Comparison of ENCODE assay signal across 22 cellular contexts in genomic region chr5:54525226-54525625, GRCh38. TPM values are rescaled to one million over a fixed set of nuclear protein-coding genes. Genes with fewer than 3 reads are reported as not detected.
DNase-seq lines count a peak whose midpoint lies in the region; ATAC-seq and TF ChIP-seq lines count a peak whose summit lies in the region.
"Had no signal": no experiment of that assay in that cellular context is flagged by ENCODE, and none has a peak within 500 bp of the region (broad histone marks: within the 10 kb centered on the region; RNA-seq: fewer than 3 reads in every experiment).

No MANE protein-coding gene starts in this region.

- H3K9me2 ChIP-seq in Loucy (replicated peaks; ENCODE audit: low read depth, low read length): no peaks in the 10 kb centered on the region
- H3K9me2 ChIP-seq: SK-N-SH had no signal

- no peaks in the 10 kb centered on the region for H3F3A ChIP-seq in Loucy (ENCODE audit: low read depth)

- H3K27ac Mint-ChIP-seq in chondrocyte (ENCODE audit: unreplicated experiment) (peak overlapping the region; percentile 83), natural killer cell (no peak overlapping the region), MCF 10A (ENCODE audit: low read depth, unreplicated experiment) (no peak overlapping the region)
- H3K27ac Mint-ChIP-seq: activated CD4-positive, alpha-beta memory T cell treated with anti-CD3 and anti-CD28 coated beads, Interleukin-2, amount 10 ng/mL, durations not matched to agents 7 days and 5 days; activated naive CD4-positive, alpha-beta T cell treated with anti-CD3 and anti-CD28 coated beads for 36 hours; T-helper 2 cell treated with Interferon-gamma antibody and Interleukin-4, amounts not matched to agents 5 μg/mL and 100 μg/mL, for 36 hours had no signal

- no peaks in the 10 kb centered on the region for H4K20me1 ChIP-seq in Loucy (ENCODE audit: insufficient read depth, low read length, poor library complexity, severe bottlenecking)

- H3K36me3 ChIP-seq in Loucy (ENCODE audit: insufficient read depth, low read length) (no peaks in the 10 kb centered on the region), tibial artery (no peaks in the 10 kb centered on the region)
- H3K36me3 ChIP-seq: left lung, right atrium auricular region, suprapubic skin had no signal

- peak overlapping the region; percentile 92 to 97 for H3K27ac ChIP-seq in tibial artery

- no peaks in the 10 kb centered on the region for H3K9me3 Mint-ChIP-seq in chondrocyte (ENCODE audit: low read depth)
- no peaks in the 10 kb centered on the region for H3K9me3 Mint-ChIP-seq in natural killer cell
- H3K9me3 Mint-ChIP-seq in MCF 10A (ENCODE audit: unreplicated experiment): no peaks in the 10 kb centered on the region
- H3K9me3 Mint-ChIP-seq: activated CD4-positive, alpha-beta memory T cell treated with anti-CD3 and anti-CD28 coated beads, Interleukin-2, amount 10 ng/mL, durations not matched to agents 7 days and 5 days; activated naive CD4-positive, alpha-beta T cell treated with anti-CD3 and anti-CD28 coated beads for 36 hours; T-helper 2 cell treated with Interferon-gamma antibody and Interleukin-4, amounts not matched to agents 5 μg/mL and 100 μg/mL, for 36 hours had no signal

- ATAC-seq in natural killer cell (no peak), esophagus mucosa (no peak)
- ATAC-seq: mucosa of descending colon had no signal

- H3K4me3 Mint-ChIP-seq in chondrocyte (ENCODE audit: unreplicated experiment) (peak overlapping the region; percentile 54), natural killer cell (peak overlapping the region; percentile 97), MCF 10A (ENCODE audit: unreplicated experiment) (no peak overlapping the region)
- H3K4me3 Mint-ChIP-seq: activated CD4-positive, alpha-beta memory T cell treated with anti-CD3 and anti-CD28 coated beads, Interleukin-2, amount 10 ng/mL, durations not matched to agents 7 days and 5 days; activated naive CD4-positive, alpha-beta T cell treated with anti-CD3 and anti-CD28 coated beads for 36 hours; T-helper 2 cell treated with Interferon-gamma antibody and Interleukin-4, amounts not matched to agents 5 μg/mL and 100 μg/mL, for 36 hours had no signal

- intact Hi-C loops in natural killer cell (cut with micrococcal nuclease) (no loop called here), tibial artery (cut with DNase I; ENCODE audit: low total_unique reads) (loop anchor here (10.0 kb wide), 1 partner anchor 110 kb away; no protein-coding TSS in a partner anchor), MCF 10A (cut with micrococcal nuclease) (no loop called here)

- H3K27me3 ChIP-seq in Loucy (ENCODE audit: insufficient read depth, low read length, poor library complexity, severe bottlenecking) (no peaks in the 10 kb centered on the region), tibial artery (no peaks in the 10 kb centered on the region)
- H3K27me3 ChIP-seq: left lung, right atrium auricular region, suprapubic skin had no signal

- peaks cover 3% of the 10 kb centered on the region for H3K36me3 Mint-ChIP-seq in chondrocyte (ENCODE audit: low read depth)
- no peaks in the 10 kb centered on the region for H3K36me3 Mint-ChIP-seq in natural killer cell
- H3K36me3 Mint-ChIP-seq in MCF 10A (ENCODE audit: insufficient read depth, unreplicated experiment): no peaks in the 10 kb centered on the region

- CTCF ChIA-PET in MCF 10A (lab: Yijun Ruan, JAX): interaction anchor here (0.6 to 2.3 kb wide), 6 partner anchors 8 to 651 kb away, joined by 3 to 11 read pairs (median 4); no protein-coding TSS in a partner anchor

- H3K4me3 ChIP-seq in Loucy (ENCODE audit: low read length, poor library complexity, severe bottlenecking) (no peak overlapping the region), tibial artery (peak overlapping the region; percentile 86 to 98)
- H3K4me3 ChIP-seq: left lung, mucosa of descending colon, right atrium auricular region, suprapubic skin had no signal

- H2AFZ ChIP-seq in Loucy (ENCODE audit: low read length): no peak overlapping the region

- H3K27me3 Mint-ChIP-seq in chondrocyte (ENCODE audit: low read depth) (no peaks in the 10 kb centered on the region), natural killer cell (ENCODE audit: low read depth in 2 of 2) (no peaks in the 10 kb centered on the region), MCF 10A (ENCODE audit: insufficient read depth, unreplicated experiment) (no peaks in the 10 kb centered on the region)
- H3K27me3 Mint-ChIP-seq: activated CD4-positive, alpha-beta memory T cell treated with anti-CD3 and anti-CD28 coated beads, Interleukin-2, amount 10 ng/mL, durations not matched to agents 7 days and 5 days had no signal

- H3K9me3 ChIP-seq in Loucy (ENCODE audit: insufficient read depth, low read depth, low read length) (no peaks in the 10 kb centered on the region), tibial artery (no peaks in the 10 kb centered on the region)
- H3K9me3 ChIP-seq: left lung, mucosa of descending colon, right atrium auricular region, SK-N-SH, suprapubic skin had no signal

- BruUV-seq in MCF 10A (replicated peaks; lab: Mats Ljungman, UMichigan): no TSS peak

- no peak for DNase-seq in chondrocyte (ENCODE audit: low spot score)
- DNase-seq in natural killer cell: no peak
- no peak for DNase-seq in tibial artery
- no peak for DNase-seq in MCF 10A (ENCODE audit: unreplicated experiment)
- DNase-seq in NCI-H2227 treated with DMSO at 0.1 percent for 48 hours (lab: John Stamatoyannopoulos, UW): no peak
- DNase-seq: activated CD4-positive, alpha-beta memory T cell treated with anti-CD3 and anti-CD28 coated beads, Interleukin-2, amount 10 ng/mL, durations not matched to agents 7 days and 5 days; activated naive CD4-positive, alpha-beta T cell treated with anti-CD3 and anti-CD28 coated beads for 36 hours; DND-41; effector CD8-positive, alpha-beta T cell; H7; MV-4-11; NCI-H2029; NCI-H510A; stimulated activated CD4-positive, alpha-beta T cell treated with anti-CD3 and anti-CD28 coated beads, Interleukin-15, amount 100 ng/mL, for 24 hours had no signal

- peaks cover 32% of the 10 kb centered on the region for H3K79me2 ChIP-seq in Loucy (ENCODE audit: insufficient read depth, low read length)

- H3K9ac ChIP-seq in Loucy (ENCODE audit: low read depth, low read length, poor library complexity, severe bottlenecking): no peak overlapping the region
- H3K9ac ChIP-seq: SK-N-SH had no signal

- H3K4me1 Mint-ChIP-seq in chondrocyte (ENCODE audit: low read depth) (peaks cover 17% of the 10 kb centered on the region), natural killer cell (peaks cover 0 to 11% of the 10 kb centered on the region in 2 donors), MCF 10A (ENCODE audit: insufficient read depth, unreplicated experiment) (peaks cover 15% of the 10 kb centered on the region)

- TF ChIP-seq CTCF in Loucy (conservative IDR thresholded peaks at IDR 0.05; ENCODE audit: low read length) (no peak), chondrocyte (IDR thresholded peaks at IDR 0.05) (no peak), natural killer cell (IDR thresholded peaks at IDR 0.05) (no peak), tibial artery (IDR thresholded peaks at IDR 0.05) (no peak), MCF 10A (IDR thresholded peaks at IDR 0.05; ENCODE audit: unreplicated experiment) (no peak)

- peaks cover 51% of the 10 kb centered on the region for H3K4me1 ChIP-seq in Loucy (ENCODE audit: insufficient read depth, low read length, poor library complexity, severe bottlenecking)
- peaks cover 0 to 84% (median 70%) of the 10 kb centered on the region in 4 donors for H3K4me1 ChIP-seq in tibial artery

- H3K4me2 ChIP-seq in Loucy (ENCODE audit: low read depth, low read length, poor library complexity, severe bottlenecking): peak overlapping the region; percentile 72
- H3K4me2 ChIP-seq: SK-N-SH had no signal

- POLR2A ChIA-PET in MCF 10A (lab: Yijun Ruan, JAX): no interaction called here

RNA-seq across cellular contexts. Expression of gene SNX18, which starts 7.7 kb away (rescaled TPM):
- total RNA-seq in chondrocyte (50.4 to 74.2 TPM (median 73.2 TPM) in 3 replicates), natural killer cell (10 to 100 TPM; 31.1 to 45.6 (median 40.8) TPM), MCF 10A (2022) (8.7 and 10.0 TPM in 2 replicates), esophagus mucosa (16.2 TPM)
